Comparison of ENCODE assay signal across 8 cellular contexts in the genomic region with DNA sequence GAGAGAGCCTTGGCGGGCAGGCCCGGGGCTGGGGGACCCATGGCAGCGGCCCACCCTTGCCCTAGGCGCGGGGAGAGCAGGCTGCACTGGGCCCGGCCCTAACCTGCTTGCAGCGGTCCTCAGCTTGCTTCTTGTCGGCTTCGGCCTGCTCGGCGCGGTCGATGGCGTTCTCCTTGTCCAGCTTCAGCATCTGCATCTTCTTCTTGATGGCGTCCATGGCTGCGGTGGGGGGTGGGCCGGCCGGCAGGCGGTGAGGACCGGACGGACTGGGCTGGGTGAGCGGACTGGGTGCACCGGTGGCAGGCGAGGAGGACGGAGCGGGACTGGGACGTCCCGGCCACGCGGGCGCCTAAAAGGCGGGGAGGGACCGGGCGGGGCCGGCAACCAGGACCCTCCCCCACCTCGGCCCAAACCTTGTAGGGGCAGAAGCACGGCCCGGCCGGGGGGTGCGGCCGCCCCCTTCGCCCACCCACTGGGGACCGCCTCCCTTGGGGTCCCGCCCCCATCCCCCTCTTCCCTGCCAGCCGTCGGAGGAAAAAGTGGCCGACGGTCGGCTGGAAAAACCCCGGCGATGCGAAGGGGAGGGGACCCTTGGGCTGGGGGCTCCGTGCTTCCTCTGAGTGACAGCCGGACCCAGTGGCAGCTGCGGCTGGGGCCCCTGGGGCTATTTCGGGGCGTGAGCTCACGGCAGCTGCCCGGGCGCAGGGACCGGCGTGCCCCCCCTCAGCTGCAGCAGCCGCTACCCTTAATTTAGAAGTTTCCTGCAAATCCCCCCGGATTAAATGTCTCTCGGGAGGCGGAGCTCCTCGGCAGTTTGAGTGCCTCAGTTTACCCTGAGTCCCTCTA. TPM values are rescaled to one million over a fixed set of nuclear protein-coding genes. Genes with fewer than 3 reads are reported as not detected.
A peak's percentile ranks its signal among the peaks of the same experiment; 100 is the strongest.
DNase-seq lines count a peak whose midpoint lies in the region; ATAC-seq and TF ChIP-seq lines count a peak whose summit lies in the region.

A gene (minus strand): TSS at position 325 of the 846 bp plus-strand sequence. CDS start 108 bp downstream, at position 217.

- H3K4me3 ChIP-seq in AG10803 (ENCODE audit: low read length) = peak within 1 kb of the TSS; percentile 97
- peak within 1 kb of the TSS; percentile 86 to 88 for H3K4me3 ChIP-seq in body of pancreas
- H3K4me3 ChIP-seq in skin epidermis = peak within 1 kb of the TSS; percentile 52 to 77 (median 60)

- H3K27ac ChIP-seq in body of pancreas (peak within 1 kb of the TSS; percentile 69 to 90 (median 82)), skin epidermis (peak within 1 kb of the TSS in 20 of 21 experiments; percentile 68 to 96 (median 87))

- TF ChIP-seq POLR2A in body of pancreas (IDR thresholded peaks at IDR 0.05) = no peak

- WGBS in body of pancreas, 2 donors = 51 to 83% methylated on average over 40 to 60 of the region's 67 CpGs

- ATAC-seq in body of pancreas (peak; percentile 18), HG03378 (IDR thresholded peaks at IDR 0.05; ENCODE audit: unreplicated experiment) (no peak), GM18511 (IDR thresholded peaks at IDR 0.05; ENCODE audit: unreplicated experiment) (no peak)

- DNase-seq in AG10803 (ENCODE audit: low read depth) = peak; percentile 89
- peak; percentile 88 for DNase-seq in HT1080 (ENCODE audit: low read depth)
- peak; percentile 20 to 37 (median 30) for DNase-seq in body of pancreas
- peak; percentile 83 for DNase-seq in iPS-NIHi11 (ENCODE audit: low spot score)
- DNase-seq in stimulated activated CD4-positive, alpha-beta T cell treated with anti-CD3 and anti-CD28 coated beads, Interleukin-4, amount 100 ng/mL, for 24 hours = no peak

- TF ChIP-seq CTCF in AG10803 (conservative IDR thresholded peaks at IDR 0.05; ENCODE audit: low read length) = no peak
- no peak for TF ChIP-seq CTCF in body of pancreas (IDR thresholded peaks at IDR 0.05)

- peaks cover 12% of the 10 kb centered on the region for H3K4me1 ChIP-seq in body of pancreas

- H3K9me3 ChIP-seq in body of pancreas = no peaks in the 10 kb centered on the region

- H3K27me3 ChIP-seq in body of pancreas = no peaks in the 10 kb centered on the region

- intact Hi-C loops in body of pancreas (cut with DNase I) = no loop called here

- H3K36me3 ChIP-seq in body of pancreas (replicated peaks in 1 of 2; ENCODE audit: insufficient read depth in 1 of 2, low read depth in 2 of 2) = no peaks in the 10 kb centered on the region

RNA-seq across cellular contexts. Expression of the gene that starts here (rescaled TPM):
- total RNA-seq in HT1080 (2014; rRNA removed; shearing (Covaris generic)) = 405 and 411 TPM in 2 replicates
- 473 and 503 TPM in 2 replicates for polyA plus RNA-seq in HT1080 (2015; cell fraction: cytosol; rRNA removed)
- polyA plus RNA-seq in HT1080 (2015; cell fraction: nucleus; rRNA removed) = 490 and 510 TPM in 2 replicates
- 100 to 1,000 TPM in 1 of 2 donors, 10 to 100 TPM in 1; 75.8 to 132 TPM for total RNA-seq in body of pancreas
